In genomic region chr1:77532641-77533040, GRCh38 we compare ENCODE assay signal across 19 cellular contexts.
DNase-seq lines count a peak whose midpoint lies in the region; ATAC-seq and TF ChIP-seq lines count a peak whose summit lies in the region.
"Had no signal": no experiment of that assay in that cellular context is flagged by ENCODE, and none has a peak within 500 bp of the region (broad histone marks: within the 10 kb centered on the region; RNA-seq: fewer than 3 reads in every experiment).

No MANE protein-coding gene starts in this region.

- intact Hi-C loops in dorsolateral prefrontal cortex (cut with DNase I): loop anchor here (5.0 to 10.0 kb wide), 6 partner anchors 135 to 385 kb away; partner anchors contain the start of genes AK5 (in 2 of the 2) and ZZZ3 (in 1 of the 2)
- intact Hi-C loops in esophagus squamous epithelium (cut with DNase I): loop anchor here (10.0 kb wide), 1 partner anchor 378 kb away; no protein-coding TSS in a partner anchor

- peaks cover 13% of the 10 kb centered on the region for H3K36me3 Mint-ChIP-seq in CD4-positive, CD25-positive, alpha-beta regulatory T cell
- H3K36me3 Mint-ChIP-seq in activated CD4-positive, alpha-beta memory T cell treated with anti-CD3 and anti-CD28 coated beads, Interleukin-2, amount 10 ng/mL, durations not matched to agents 7 days and 5 days (ENCODE audit: low read depth): no peaks in the 10 kb centered on the region

- no peaks in the 10 kb centered on the region for H3K9me3 Mint-ChIP-seq in CD4-positive, CD25-positive, alpha-beta regulatory T cell
- no peaks in the 10 kb centered on the region for H3K9me3 Mint-ChIP-seq in activated CD4-positive, alpha-beta memory T cell treated with anti-CD3 and anti-CD28 coated beads, Interleukin-2, amount 10 ng/mL, durations not matched to agents 7 days and 5 days

- no peak for TF ChIP-seq CTCF in VCaP (conservative IDR thresholded peaks at IDR 0.05)
- no peak for TF ChIP-seq CTCF in dorsolateral prefrontal cortex (IDR thresholded peaks at IDR 0.05 in 54 of 56, conservative IDR thresholded peaks at IDR 0.05 in 2 of 56; ENCODE audit: low read depth in 1 of 56, partially characterized antibody in 56 of 56)
- no peak for TF ChIP-seq CTCF in osteoblast (IDR thresholded peaks at IDR 0.05; ENCODE audit: extremely low read depth, low read depth, low read length)
- TF ChIP-seq CTCF in esophagus squamous epithelium (IDR thresholded peaks at IDR 0.05): no peak

- POLR2A ChIA-PET in activated CD4-positive, alpha-beta memory T cell treated with anti-CD3 and anti-CD28 coated beads, Interleukin-2, amount 10 ng/mL, durations not matched to agents 7 days and 5 days (lab: Charles Lee): no interaction called here

- H3K4me1 ChIP-seq in CD4-positive, CD25-positive, alpha-beta regulatory T cell (ENCODE audit: control insufficient read depth, insufficient read depth, low read length, poor library complexity, severe bottlenecking): peaks cover 4% of the 10 kb centered on the region
- H3K4me1 ChIP-seq in osteoblast (ENCODE audit: insufficient read depth, low read length) (peaks cover 32% of the 10 kb centered on the region), esophagus squamous epithelium (no peaks in the 10 kb centered on the region)

- peak overlapping the region; percentile 8 for H2AFZ ChIP-seq in osteoblast (ENCODE audit: low read length)

- peak overlapping the region in 2 of 3 donors; percentile 5 to 15 for H3K27ac Mint-ChIP-seq in CD4-positive, CD25-positive, alpha-beta regulatory T cell
- H3K27ac Mint-ChIP-seq in activated CD4-positive, alpha-beta memory T cell treated with anti-CD3 and anti-CD28 coated beads, Interleukin-2, amount 10 ng/mL, durations not matched to agents 7 days and 5 days: no peak overlapping the region
- H3K27ac Mint-ChIP-seq: H9 had no signal

- H3K36me3 ChIP-seq in CD4-positive, CD25-positive, alpha-beta regulatory T cell (ENCODE audit: control insufficient read depth, insufficient read depth, low read length): no peaks in the 10 kb centered on the region
- H3K36me3 ChIP-seq in osteoblast (ENCODE audit: insufficient read depth, low read length) (no peaks in the 10 kb centered on the region), esophagus squamous epithelium (no peaks in the 10 kb centered on the region)

- no peaks in the 10 kb centered on the region for H3K9me3 ChIP-seq in CD4-positive, CD25-positive, alpha-beta regulatory T cell (ENCODE audit: control insufficient read depth in 2 of 2, low read length in 2 of 2)
- H3K9me3 ChIP-seq in osteoblast (ENCODE audit: low read depth, low read length): no peaks in the 10 kb centered on the region
- no peaks in the 10 kb centered on the region for H3K9me3 ChIP-seq in esophagus squamous epithelium

- no peaks in the 10 kb centered on the region for H3K79me2 ChIP-seq in osteoblast (ENCODE audit: insufficient read depth, low read length)

- no peak overlapping the region for H3K4me3 ChIP-seq in CD4-positive, CD25-positive, alpha-beta regulatory T cell (ENCODE audit: low read depth, low read length)
- H3K4me3 ChIP-seq in dorsolateral prefrontal cortex: no peak overlapping the region
- H3K4me3 ChIP-seq in osteoblast (ENCODE audit: insufficient read depth, low read length): no peak overlapping the region
- H3K4me3 ChIP-seq in esophagus squamous epithelium: no peak overlapping the region

- H3K27me3 Mint-ChIP-seq in CD4-positive, CD25-positive, alpha-beta regulatory T cell: peaks cover 4% of the 10 kb centered on the region
- no peaks in the 10 kb centered on the region for H3K27me3 Mint-ChIP-seq in activated CD4-positive, alpha-beta memory T cell treated with anti-CD3 and anti-CD28 coated beads, Interleukin-2, amount 10 ng/mL, durations not matched to agents 7 days and 5 days

- H4K20me1 ChIP-seq in osteoblast (ENCODE audit: insufficient read depth, low read length): no peaks in the 10 kb centered on the region

- CTCF ChIA-PET in activated CD4-positive, alpha-beta memory T cell treated with anti-CD3 and anti-CD28 coated beads, Interleukin-2, amount 10 ng/mL, durations not matched to agents 7 days and 5 days (lab: Charles Lee): interaction anchor here (0.7 to 1.8 kb wide), 12 partner anchors 7 to 368 kb away, joined by 3 to 9 read pairs (median 4); no protein-coding TSS in a partner anchor

- H3K4me1 Mint-ChIP-seq in CD4-positive, CD25-positive, alpha-beta regulatory T cell: peaks cover 5 to 8% (median 6%) of the 10 kb centered on the region in 4 donors
- H3K4me1 Mint-ChIP-seq in activated CD4-positive, alpha-beta memory T cell treated with anti-CD3 and anti-CD28 coated beads, Interleukin-2, amount 10 ng/mL, durations not matched to agents 7 days and 5 days: peaks cover 2% of the 10 kb centered on the region

- no peak overlapping the region for H3K4me2 ChIP-seq in osteoblast (ENCODE audit: insufficient read depth, low read length)

- no peaks in the 10 kb centered on the region for H3K27me3 ChIP-seq in CD4-positive, CD25-positive, alpha-beta regulatory T cell (ENCODE audit: control insufficient read depth, insufficient read depth, low read length)
- H3K27me3 ChIP-seq in dorsolateral prefrontal cortex (no peaks in the 10 kb centered on the region), osteoblast (ENCODE audit: insufficient read depth, low read length) (no peaks in the 10 kb centered on the region), esophagus squamous epithelium (no peaks in the 10 kb centered on the region)

- no peak overlapping the region for H3K4me3 Mint-ChIP-seq in CD4-positive, CD25-positive, alpha-beta regulatory T cell
- H3K4me3 Mint-ChIP-seq in activated CD4-positive, alpha-beta memory T cell treated with anti-CD3 and anti-CD28 coated beads, Interleukin-2, amount 10 ng/mL, durations not matched to agents 7 days and 5 days: no peak overlapping the region
- H3K4me3 Mint-ChIP-seq: H9 had no signal

- ATAC-seq in CD4-positive, CD25-positive, alpha-beta regulatory T cell (ENCODE audit: low read depth in 2 of 2): no peak
- ATAC-seq in HG03378 (IDR thresholded peaks at IDR 0.05; ENCODE audit: unreplicated experiment): no peak

- no peak for DNase-seq in CD4-positive, CD25-positive, alpha-beta regulatory T cell
- no peak for DNase-seq in dorsolateral prefrontal cortex
- no peak for DNase-seq in osteoblast (ENCODE audit: insufficient read length, low spot score, missing footprints)
- no peak for DNase-seq in esophagus squamous epithelium (lab: John Stamatoyannopoulos, UW)
- no peak for DNase-seq in H4 (ENCODE audit: low spot score)
- no peak for DNase-seq in activated CD4-positive, alpha-beta memory T cell treated with anti-CD3 and anti-CD28 coated beads, Interleukin-2, amount 10 ng/mL, durations not matched to agents 7 days and 5 days
- DNase-seq: 8988T, DMS79, H9, KG1, NCI-H1092 treated with DMSO at 0.1 percent for 48 hours, NCI-H146, NCI-H2029, NCI-H226, NCI-H510A treated with DMSO at 0.1 percent for 48 hours, NCI-H82, Right ventricle myocardium superior had no signal

- 78 to 82% methylated on average over 3 to 4 of the region's 4 CpGs for WGBS in esophagus squamous epithelium, 2 donors

- no peak for TF ChIP-seq POLR2A in esophagus squamous epithelium (IDR thresholded peaks at IDR 0.05)

- H3K27ac ChIP-seq in CD4-positive, CD25-positive, alpha-beta regulatory T cell (ENCODE audit: insufficient read depth, low read length, poor library complexity, severe bottlenecking): no peak overlapping the region
- H3K27ac ChIP-seq in VCaP: peak overlapping the region; percentile 96
- peak overlapping the region in 54 of 59 donors; percentile 21 to 94 (median 80) for H3K27ac ChIP-seq in dorsolateral prefrontal cortex
- H3K27ac ChIP-seq in osteoblast (ENCODE audit: low read depth, low read length): no peak overlapping the region
- no peak overlapping the region for H3K27ac ChIP-seq in esophagus squamous epithelium

Comparison
In these comparisons a context has a peak if more than half of its experiments do, and no peak if none do; other contexts are left out.
1. H3K27ac ChIP-seq: peak in VCaP (single experiment) and dorsolateral prefrontal cortex (54 of 59); none in CD4-positive, CD25-positive, alpha-beta regulatory T cell (single experiment), osteoblast (single experiment) and esophagus squamous epithelium (0 of 4).